In the genomic region with DNA sequence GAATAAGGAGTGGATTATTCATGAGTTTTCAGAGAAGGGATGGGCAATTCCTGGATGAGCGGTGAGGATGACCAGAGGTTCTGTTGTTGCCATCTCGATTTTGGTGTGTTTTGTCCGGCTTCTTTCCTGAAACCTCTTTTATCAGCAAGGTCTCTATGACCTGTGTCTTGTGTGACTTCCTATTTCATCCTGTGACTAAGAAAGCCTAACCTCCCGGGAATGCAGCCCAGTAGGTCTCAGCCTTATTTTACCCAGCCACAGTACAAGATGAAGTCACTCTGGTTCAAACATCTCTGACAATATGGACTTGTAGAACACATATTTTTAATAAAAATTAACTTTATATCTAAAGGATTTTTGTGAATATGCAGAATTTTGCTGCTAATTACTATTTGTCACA, we compare ENCODE assay signal across 17 cellular contexts.
A peak's percentile ranks its signal among the peaks of the same experiment; 100 is the strongest.
DNase-seq lines count a peak whose midpoint lies in the region; ATAC-seq and TF ChIP-seq lines count a peak whose summit lies in the region.
"Had no signal": no experiment of that assay in that cellular context is flagged by ENCODE, and none has a peak within 500 bp of the region (broad histone marks: within the 10 kb centered on the region; RNA-seq: fewer than 3 reads in every experiment).

No MANE protein-coding gene starts in this region.

- CTCF ChIA-PET in A673 (lab: Charles Lee): no interaction called here

- peak overlapping the region; percentile 83 for H2AFZ ChIP-seq in Karpas-422 (ENCODE audit: low read length)
- H2AFZ ChIP-seq: GM23248 had no signal

- no peaks in the 10 kb centered on the region for H3K79me1 ChIP-seq in mesendoderm (ENCODE audit: low read length)

- no TSS peak for BruUV-seq in A673 (replicated peaks; lab: Mats Ljungman, UMichigan)

- H4K20me1 ChIP-seq in Karpas-422 (ENCODE audit: insufficient read depth, low read depth, low read length): no peaks in the 10 kb centered on the region
- H4K20me1 ChIP-seq: BLaER1 had no signal

- H3K9me3 ChIP-seq in A673 (ENCODE audit: low read depth, low read length, poor library complexity, severe bottlenecking) (no peaks in the 10 kb centered on the region), Karpas-422 (ENCODE audit: low read length) (no peaks in the 10 kb centered on the region)
- H3K9me3 ChIP-seq: A549, BLaER1 had no signal

- no peak overlapping the region for H2BK120ac ChIP-seq in mesendoderm (ENCODE audit: low read depth, low read length)

- TF ChIP-seq CTCF in A673 (conservative IDR thresholded peaks at IDR 0.05; ENCODE audit: low read depth, low read length): no peak

- no peak overlapping the region for H2BK5ac ChIP-seq in mesendoderm (ENCODE audit: low read length)

- H4K8ac ChIP-seq in mesendoderm (ENCODE audit: low read depth, low read length): no peak overlapping the region

- H3K79me2 ChIP-seq in Karpas-422 (ENCODE audit: low read length): no peaks in the 10 kb centered on the region
- H3K79me2 ChIP-seq in mesendoderm (ENCODE audit: control insufficient read depth, insufficient read depth, low read length): no peaks in the 10 kb centered on the region

- WGBS in mesendoderm (ENCODE audit: extremely low coverage, insufficient coverage, low lambda C conversion rate): no CpG with 5 or more reads among the region's 4 CpGs

- no peak overlapping the region for H2AK5ac ChIP-seq in mesendoderm (ENCODE audit: low read length)

- H3K4me1 ChIP-seq in A673 (ENCODE audit: insufficient read depth, low read length, poor library complexity, severe bottlenecking): peaks cover 33% of the 10 kb centered on the region
- peaks cover 4% of the 10 kb centered on the region; the same call in 1 of the 2 replicates for H3K4me1 ChIP-seq in Karpas-422 (ENCODE audit: low read length)
- no peaks in the 10 kb centered on the region for H3K4me1 ChIP-seq in mesendoderm (ENCODE audit: control insufficient read depth, low read depth, low read length)
- H3K4me1 ChIP-seq: A549, BLaER1 had no signal

- H3K9ac ChIP-seq in Karpas-422 (ENCODE audit: low read length) (no peak overlapping the region), mesendoderm (ENCODE audit: low read length) (no peak overlapping the region)
- H3K9ac ChIP-seq: BLaER1, GM23248 had no signal

- H3K27me3 ChIP-seq in A673 (replicated peaks; ENCODE audit: insufficient read depth, low read depth, low read length, poor library complexity) (no peaks in the 10 kb centered on the region), Karpas-422 (ENCODE audit: low read length) (no peaks in the 10 kb centered on the region), mesendoderm (ENCODE audit: insufficient read depth, low read length, poor library complexity) (no peaks in the 10 kb centered on the region)
- H3K27me3 ChIP-seq: BLaER1 had no signal

- H3K4me2 ChIP-seq in Karpas-422 (ENCODE audit: low read depth, low read length, poor library complexity, severe bottlenecking): no peak overlapping the region
- no peak overlapping the region for H3K4me2 ChIP-seq in mesendoderm (ENCODE audit: low read length)
- H3K4me2 ChIP-seq: A549, BLaER1 had no signal

- H3K56ac ChIP-seq in mesendoderm (ENCODE audit: low read length): no peak overlapping the region

- H3K23ac ChIP-seq in mesendoderm (ENCODE audit: low read length): no peak overlapping the region

- no peak overlapping the region for H3K18ac ChIP-seq in mesendoderm (ENCODE audit: low read length)

- H3K36me3 ChIP-seq in A673 (ENCODE audit: insufficient read depth, low read length, poor library complexity, severe bottlenecking): no peaks in the 10 kb centered on the region
- no peaks in the 10 kb centered on the region for H3K36me3 ChIP-seq in Karpas-422 (ENCODE audit: insufficient read depth, low read length)
- H3K36me3 ChIP-seq in mesendoderm (ENCODE audit: control insufficient read depth, insufficient read depth, low read length): no peaks in the 10 kb centered on the region
- H3K36me3 ChIP-seq: BLaER1 had no signal

- H4K5ac ChIP-seq in mesendoderm (ENCODE audit: low read length): no peak overlapping the region

- intact Hi-C loops in A673 (cut with micrococcal nuclease; ENCODE audit: unreplicated experiment): loop anchor here (10.0 kb wide), 3 partner anchors 1566 to 1866 kb away; no protein-coding TSS in a partner anchor

- no peak overlapping the region for H3K4ac ChIP-seq in mesendoderm (ENCODE audit: low read depth, low read length)

- DNase-seq in A673 (ENCODE audit: low spot score) (peak; percentile 28), Karpas-422 (no peak), T1000 (lab: John Stamatoyannopoulos, UW) (peak; percentile 31), mesendoderm (peak; percentile 27), GOT3 (lab: John Stamatoyannopoulos, UW) (no peak)
- DNase-seq: CD4-positive, alpha-beta memory T cell; DMS153; DMS79 treated with DMSO at 0.1 percent for 48 hours; EL; GM23248; HCEC 1CT had no signal

- H3K27ac ChIP-seq in A673 (ENCODE audit: low read depth, low read length, poor library complexity, severe bottlenecking) (peak overlapping the region; percentile 37), Karpas-422 (ENCODE audit: low read length) (no peak overlapping the region), mesendoderm (ENCODE audit: low read depth, low read length) (no peak overlapping the region)
- H3K27ac ChIP-seq: 22Rv1, A549, BLaER1, GM23248 had no signal

- POLR2A ChIA-PET in A673 (lab: Charles Lee; ENCODE audit: low non-redundant PET): no interaction called here

- H2BK15ac ChIP-seq in mesendoderm (replicated peaks; ENCODE audit: low read depth): no peak overlapping the region

- no peak for ATAC-seq in HG03196 (IDR thresholded peaks at IDR 0.05; ENCODE audit: unreplicated experiment)
- no peak for ATAC-seq in HG02623 (IDR thresholded peaks at IDR 0.05; ENCODE audit: unreplicated experiment)
- ATAC-seq: A549, HepG2 had no signal

- H3K9me2 ChIP-seq in Karpas-422 (replicated peaks; ENCODE audit: insufficient read depth, low read length): no peaks in the 10 kb centered on the region

- H3K4me3 ChIP-seq in A673 (ENCODE audit: low read depth, low read length, poor library complexity, severe bottlenecking) (no peak overlapping the region), Karpas-422 (ENCODE audit: low read length) (no peak overlapping the region), mesendoderm (ENCODE audit: low read length) (no peak overlapping the region)
- H3K4me3 ChIP-seq: A549, BLaER1, GM23248 had no signal

Comparison
In these comparisons a context has a peak if more than half of its experiments do, and no peak if none do; other contexts are left out.
1. DNase-seq: peak in A673 (single experiment), T1000 (single experiment) and mesendoderm (single experiment); none in Karpas-422 (single experiment) and GOT3 (single experiment).